Comparison of ENCODE assay signal across 8 cellular contexts in the genomic region with DNA sequence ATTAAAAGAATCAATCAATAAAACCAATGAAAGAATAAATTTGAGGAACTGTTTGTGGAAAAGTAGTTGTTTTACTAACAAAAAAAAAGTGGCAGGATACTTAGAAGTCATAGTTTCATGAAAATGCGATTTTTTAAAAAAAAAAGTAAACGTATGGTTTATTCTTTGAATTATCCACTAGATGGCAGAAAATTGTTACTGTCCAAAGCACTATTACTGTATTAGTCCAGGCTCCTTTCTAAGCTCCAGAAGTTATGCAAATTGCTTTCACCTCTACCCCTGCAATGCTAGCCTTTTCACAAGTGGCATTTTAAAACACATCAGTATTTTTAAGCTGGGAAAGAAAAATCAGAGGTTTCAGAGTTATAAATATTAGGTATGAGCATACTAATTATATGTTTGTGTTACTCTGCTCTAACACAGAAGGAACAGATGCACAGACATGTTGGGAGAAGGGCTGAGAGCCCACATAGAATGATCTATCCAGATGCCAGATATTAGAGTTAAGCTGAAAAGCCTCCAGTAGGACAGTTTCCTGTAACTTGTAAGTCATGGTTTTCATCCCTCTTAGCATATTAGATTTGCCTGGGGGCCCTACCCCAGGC.
DNase-seq lines count a peak whose midpoint lies in the region; ATAC-seq and TF ChIP-seq lines count a peak whose summit lies in the region.

No MANE protein-coding gene starts in this region.

- H3K36me3 ChIP-seq in cardiac muscle cell (no peaks in the 10 kb centered on the region), HEK293 (ENCODE audit: control insufficient read depth in 2 of 2, insufficient read depth in 1 of 2, low read length in 2 of 2) (no peaks in the 10 kb centered on the region), fibroblast of lung (ENCODE audit: control insufficient read depth, insufficient read depth, low read length) (no peaks in the 10 kb centered on the region), brain microvascular endothelial cell (replicated peaks) (no peaks in the 10 kb centered on the region)

- CTCF ChIA-PET in HEK293 (lab: Yijun Ruan, JAX) (interaction anchor here (0.6 to 3.4 kb wide), 38 partner anchors 10 to 1191 kb away, joined by 3 to 42 read pairs (median 4); partner anchors contain the start of gene NDUFAF4), RWPE1 (lab: Yijun Ruan, JAX) (interaction anchor here (0.5 to 1.0 kb wide), 11 partner anchors 63 to 1346 kb away, joined by 3 to 4 read pairs (median 3); no protein-coding TSS in a partner anchor)

- no peak for ATAC-seq in right cardiac atrium

- POLR2A ChIA-PET in HEK293 (lab: Yijun Ruan, JAX) = no interaction called here
- POLR2A ChIA-PET in RWPE1 (lab: Yijun Ruan, JAX; ENCODE audit: low non-redundant PET) = no interaction called here

- in situ Hi-C loops in brain microvascular endothelial cell (cut with HindIII; ENCODE audit: low pct_ligation_motif_present, low sequenced_read_pairs) = no loop called here

- H3K9ac ChIP-seq in fibroblast of lung (ENCODE audit: insufficient read depth, low read length) = no peak overlapping the region

- H3K4me3 ChIP-seq in cardiac muscle cell (no peak overlapping the region), right cardiac atrium (ENCODE audit: low read length) (no peak overlapping the region), HEK293 (ENCODE audit: low read depth, low read length) (no peak overlapping the region), fibroblast of lung (replicated peaks in 1 of 4; ENCODE audit: control extremely low read depth in 1 of 4, insufficient read depth in 1 of 4, low read depth in 3 of 4, low read length in 4 of 4) (no peak overlapping the region), brain microvascular endothelial cell (ENCODE audit: low read depth, low read length) (no peak overlapping the region)

- TF ChIP-seq CTCF in cardiac muscle cell (IDR thresholded peaks at IDR 0.05; ENCODE audit: low read depth, low read length) = peak; percentile 40
- 0 out of 2 replicates have a peak, but pooled peaks have one; percentile 9 for TF ChIP-seq CTCF in HEK293 (tag by site-specific recombination; IDR thresholded peaks at IDR 0.05)
- peak; percentile 42; the same call in 1 of the 2 replicates for TF ChIP-seq CTCF in LNCAP (IDR thresholded peaks at IDR 0.05)
- TF ChIP-seq CTCF in RWPE1 (conservative IDR thresholded peaks at IDR 0.05; ENCODE audit: low read depth) = peak; percentile 43
- peak in 1 of 2 donors; percentile 26 for TF ChIP-seq CTCF in fibroblast of lung (conservative IDR thresholded peaks at IDR 0.05 in 1 of 2, IDR thresholded peaks at IDR 0.05 in 1 of 2; ENCODE audit: low read depth in 1 of 2, low read length in 2 of 2)
- TF ChIP-seq CTCF in brain microvascular endothelial cell (IDR thresholded peaks at IDR 0.05; ENCODE audit: low read depth, low read length, missing control alignments) = no peak

- H3K27ac ChIP-seq in cardiac muscle cell (no peak overlapping the region), right cardiac atrium (ENCODE audit: low read length) (no peak overlapping the region), HEK293 (ENCODE audit: extremely low read depth, low read depth, low read length) (no peak overlapping the region), RWPE1 (no peak overlapping the region), fibroblast of lung (ENCODE audit: insufficient read depth, low read length) (no peak overlapping the region), brain microvascular endothelial cell (no peak overlapping the region)

- DNase-seq in cardiac muscle cell (ENCODE audit: low read depth in 1 of 2, low spot score in 1 of 2) (peak; percentile 50 to 67), right cardiac atrium (no peak), RWPE1 (ENCODE audit: low spot score) (peak; percentile 18), fibroblast of lung (ENCODE audit: low read depth in 2 of 2) (peak; percentile 22 to 58), renal cortical epithelial cell (ENCODE audit: low read depth) (peak; percentile 61), brain microvascular endothelial cell (no peak)

- 9% methylated on average over 2 of the region's 2 CpGs for WGBS in right cardiac atrium

- intact Hi-C loops in right cardiac atrium (cut with DNase I) = loop anchor here (5.0 to 10.0 kb wide), 4 partner anchors 268 to 435 kb away; partner anchors contain the start of gene NDUFAF4 (in 2 of the 4)

- H3K9me3 ChIP-seq in cardiac muscle cell (ENCODE audit: low read depth) (no peaks in the 10 kb centered on the region), right cardiac atrium (ENCODE audit: control insufficient read depth, low read length) (no peaks in the 10 kb centered on the region), HEK293 (ENCODE audit: control insufficient read depth, insufficient read depth, low read depth, low read length) (no peaks in the 10 kb centered on the region), fibroblast of lung (ENCODE audit: control insufficient read depth, insufficient read depth, low read depth, low read length) (no peaks in the 10 kb centered on the region)

- no peak overlapping the region for H2AFZ ChIP-seq in fibroblast of lung (ENCODE audit: low read length)

- H3K4me1 ChIP-seq in cardiac muscle cell (ENCODE audit: low read depth) (no peaks in the 10 kb centered on the region), right cardiac atrium (ENCODE audit: control insufficient read depth, insufficient read depth, low read length) (no peaks in the 10 kb centered on the region), HEK293 (ENCODE audit: control insufficient read depth, insufficient read depth, low read length) (no peaks in the 10 kb centered on the region; the same call in 1 of the 2 replicates), fibroblast of lung (ENCODE audit: control insufficient read depth, extremely low read depth, insufficient read depth, low read length) (no peaks in the 10 kb centered on the region)

- H3K4me2 ChIP-seq in fibroblast of lung (ENCODE audit: extremely low read depth, insufficient read depth, low read length) = no peak overlapping the region

- no peaks in the 10 kb centered on the region for H3K79me2 ChIP-seq in fibroblast of lung (ENCODE audit: control insufficient read depth, insufficient read depth, low read length)

- H3K27me3 ChIP-seq in cardiac muscle cell (no peaks in the 10 kb centered on the region), right cardiac atrium (ENCODE audit: control insufficient read depth, insufficient read depth) (no peaks in the 10 kb centered on the region), fibroblast of lung (ENCODE audit: control insufficient read depth, insufficient read depth, low read length) (no peaks in the 10 kb centered on the region), brain microvascular endothelial cell (replicated peaks) (no peaks in the 10 kb centered on the region)

- no peaks in the 10 kb centered on the region for H4K20me1 ChIP-seq in fibroblast of lung (ENCODE audit: control insufficient read depth, extremely low read depth, insufficient read depth, low read length)

TF ChIP-seq in HEK293, 187 proteins besides CTCF, POLR2A, EP300 and RAD21:
- TF ChIP-seq ZNF654 (tag by site-specific recombination; IDR thresholded peaks at IDR 0.05; ENCODE audit: low read depth) (peak; percentile 84), ZNF76 (tag by site-specific recombination; IDR thresholded peaks at IDR 0.05; ENCODE audit: borderline replicate concordance, low read depth) (no peak), ZNF37A (tag by site-specific recombination; IDR thresholded peaks at IDR 0.05) (no peak), ZNF19 (tag by site-specific recombination; IDR thresholded peaks at IDR 0.05; ENCODE audit: low read depth) (no peak), ZNF362 (tag by site-specific recombination; IDR thresholded peaks at IDR 0.05) (peak; percentile 32; the same call in 1 of the 2 replicates), PRDM1 (tag by site-specific recombination; IDR thresholded peaks at IDR 0.05) (no peak), ZNF660 (tag by site-specific recombination; IDR thresholded peaks at IDR 0.05) (0 out of 2 replicates have a peak, but pooled peaks have one; percentile 28), ZNF677 (tag by site-specific recombination; IDR thresholded peaks at IDR 0.05) (no peak)

Comparison
In these comparisons a context has a peak if more than half of its experiments do, and no peak if none do; other contexts are left out.
1. DNase-seq: peak in cardiac muscle cell (2 of 2), RWPE1 (single experiment), fibroblast of lung (2 of 2) and renal cortical epithelial cell (single experiment); none in right cardiac atrium (0 of 3) and brain microvascular endothelial cell (single experiment).